Comparison of ENCODE assay signal across 9 cellular contexts in genomic region chr11:44566559-44566949, GRCh38. TPM values are rescaled to one million over a fixed set of nuclear protein-coding genes. Genes with fewer than 3 reads are reported as not detected.
DNase-seq lines count a peak whose midpoint lies in the region; ATAC-seq and TF ChIP-seq lines count a peak whose summit lies in the region.
"Had no signal": no experiment of that assay in that cellular context is flagged by ENCODE, and none has a peak within 500 bp of the region (broad histone marks: within the 10 kb centered on the region; RNA-seq: fewer than 3 reads in every experiment).

No MANE protein-coding gene starts in this region.

- H3K4me1 Mint-ChIP-seq in CD8-positive, alpha-beta T cell (ENCODE audit: low read depth) = peaks cover 61% of the 10 kb centered on the region
- peaks cover 55% of the 10 kb centered on the region for H3K4me1 Mint-ChIP-seq in MCF 10A (ENCODE audit: insufficient read depth, unreplicated experiment)
- peaks cover 33 to 56% of the 10 kb centered on the region in 2 donors for H3K4me1 Mint-ChIP-seq in natural killer cell treated with Interleukin-12 subunit alpha and Interleukin-12 subunit beta and Interleukin-15 and Interleukin-18, amount 100 ng/mL, for 72 hours (ENCODE audit: low read depth in 2 of 2)

- no peak for TF ChIP-seq CTCF in CD8-positive, alpha-beta T cell (IDR thresholded peaks at IDR 0.05)
- TF ChIP-seq CTCF in MCF 10A (IDR thresholded peaks at IDR 0.05; ENCODE audit: unreplicated experiment) = no peak

- no peaks in the 10 kb centered on the region for H3K27me3 Mint-ChIP-seq in CD8-positive, alpha-beta T cell (ENCODE audit: low read depth)
- H3K27me3 Mint-ChIP-seq in MCF 10A (ENCODE audit: insufficient read depth, unreplicated experiment) = no peaks in the 10 kb centered on the region
- no peaks in the 10 kb centered on the region for H3K27me3 Mint-ChIP-seq in natural killer cell treated with Interleukin-12 subunit alpha and Interleukin-12 subunit beta and Interleukin-15 and Interleukin-18, amount 100 ng/mL, for 72 hours

- intact Hi-C loops in CD8-positive, alpha-beta T cell (cut with DNase I, micrococcal nuclease) = loop anchor here (5.0 to 10.0 kb wide), 7 partner anchors 161 to 1238 kb away; partner anchors contain the start of genes HSD17B12 (in 1 of the 2), PRDM11 (in 1 of the 2), SLC35C1 (in 1 of the 2) and TSPAN18 (in 1 of the 2)
- intact Hi-C loops in MCF 10A (cut with micrococcal nuclease) = no loop called here

- POLR2A ChIA-PET in CD8-positive, alpha-beta T cell (lab: Charles Lee) = interaction anchor here (1.2 to 5.7 kb wide), 2 partner anchors 27 to 45 kb away, joined by 5 to 41 read pairs; no protein-coding TSS in a partner anchor
- POLR2A ChIA-PET in MCF 10A (lab: Yijun Ruan, JAX) = interaction anchor here (0.6 to 1.9 kb wide), 4 partner anchors 9 to 54 kb away, joined by 4 to 5 read pairs (median 4); no protein-coding TSS in a partner anchor

- H3K4me1 ChIP-seq in CD8-positive, alpha-beta T cell (ENCODE audit: insufficient read depth, low read length) = peaks cover 47% of the 10 kb centered on the region

- DNase-seq in CD8-positive, alpha-beta T cell = no peak
- peak; percentile 70 for DNase-seq in LHCN-M2 (ENCODE audit: low read depth)
- no peak for DNase-seq in MCF 10A (ENCODE audit: unreplicated experiment)
- no peak for DNase-seq in natural killer cell treated with Interleukin-12 subunit alpha and Interleukin-12 subunit beta and Interleukin-15 and Interleukin-18, amount 100 ng/mL, for 72 hours (ENCODE audit: low spot score)
- no peak for DNase-seq in SHP77 (lab: John Stamatoyannopoulos, UW)
- DNase-seq in C1 segment of cervical spinal cord (lab: John Stamatoyannopoulos, UW) = no peak
- DNase-seq in NK-92 (lab: John Stamatoyannopoulos, UW; ENCODE audit: unreplicated experiment) = no peak
- DNase-seq: cerebellar nuclear complex had no signal

- no peaks in the 10 kb centered on the region for H3K27me3 ChIP-seq in CD8-positive, alpha-beta T cell (ENCODE audit: insufficient read depth, low read length)

- H3K9me3 Mint-ChIP-seq in CD8-positive, alpha-beta T cell = no peaks in the 10 kb centered on the region
- no peaks in the 10 kb centered on the region for H3K9me3 Mint-ChIP-seq in MCF 10A (ENCODE audit: unreplicated experiment)
- H3K9me3 Mint-ChIP-seq in natural killer cell treated with Interleukin-12 subunit alpha and Interleukin-12 subunit beta and Interleukin-15 and Interleukin-18, amount 100 ng/mL, for 72 hours = no peaks in the 10 kb centered on the region

- peak overlapping the region; percentile 82 for H3K4me3 Mint-ChIP-seq in CD8-positive, alpha-beta T cell
- H3K4me3 Mint-ChIP-seq in MCF 10A (ENCODE audit: unreplicated experiment) = peak overlapping the region; percentile 77
- H3K4me3 Mint-ChIP-seq in natural killer cell treated with Interleukin-12 subunit alpha and Interleukin-12 subunit beta and Interleukin-15 and Interleukin-18, amount 100 ng/mL, for 72 hours = peak overlapping the region; percentile 68

- no peak overlapping the region for H3K27ac ChIP-seq in CD8-positive, alpha-beta T cell (ENCODE audit: low read depth, low read length)

- H3K27ac Mint-ChIP-seq in CD8-positive, alpha-beta T cell = peak overlapping the region; percentile 71
- peak overlapping the region; percentile 98 for H3K27ac Mint-ChIP-seq in MCF 10A (ENCODE audit: low read depth, unreplicated experiment)
- H3K27ac Mint-ChIP-seq in natural killer cell treated with Interleukin-12 subunit alpha and Interleukin-12 subunit beta and Interleukin-15 and Interleukin-18, amount 100 ng/mL, for 72 hours = peak overlapping the region; percentile 76 to 89

- peak overlapping the region; percentile 89 for H3K4me3 ChIP-seq in CD8-positive, alpha-beta T cell (ENCODE audit: low read depth, low read length)

- peaks cover 2% of the 10 kb centered on the region for H3K36me3 Mint-ChIP-seq in CD8-positive, alpha-beta T cell
- H3K36me3 Mint-ChIP-seq in MCF 10A (ENCODE audit: insufficient read depth, unreplicated experiment) = no peaks in the 10 kb centered on the region
- no peaks in the 10 kb centered on the region for H3K36me3 Mint-ChIP-seq in natural killer cell treated with Interleukin-12 subunit alpha and Interleukin-12 subunit beta and Interleukin-15 and Interleukin-18, amount 100 ng/mL, for 72 hours

- H3K9me3 ChIP-seq in CD8-positive, alpha-beta T cell (ENCODE audit: low read length) = no peaks in the 10 kb centered on the region

- no peaks in the 10 kb centered on the region for H3K36me3 ChIP-seq in CD8-positive, alpha-beta T cell (ENCODE audit: insufficient read depth, low read length)

- ATAC-seq in CD8-positive, alpha-beta T cell = no peak
- ATAC-seq in natural killer cell treated with Interleukin-12 subunit alpha and Interleukin-12 subunit beta and Interleukin-15 and Interleukin-18, amount 100 ng/mL, for 72 hours = no peak
- no peak for ATAC-seq in GM21390 (IDR thresholded peaks at IDR 0.05; ENCODE audit: unreplicated experiment)

- BruUV-seq in MCF 10A (replicated peaks; lab: Mats Ljungman, UMichigan) = no TSS peak

- CTCF ChIA-PET in CD8-positive, alpha-beta T cell (lab: Charles Lee) = interaction anchor here (10.7 to 17.8 kb wide), 2 partner anchors 8 to 51 kb away, joined by 83 to 625 read pairs; no protein-coding TSS in a partner anchor
- CTCF ChIA-PET in MCF 10A (lab: Yijun Ruan, JAX) = interaction anchor here (1.4 to 3.4 kb wide), 3 partner anchors 8 to 11 kb away, joined by 4 to 13 read pairs (median 4); no protein-coding TSS in a partner anchor

RNA-seq across cellular contexts. Expression of gene CD82, which starts 1.1 kb away (rescaled TPM):
- 10 to 100 TPM; 28.1 to 32.4 TPM for total RNA-seq in CD8-positive, alpha-beta T cell
- 304 and 372 TPM in 2 replicates for total RNA-seq in LHCN-M2 (2014; rRNA removed)
- 301 TPM for polyA plus RNA-seq in LHCN-M2 (2012)
- total RNA-seq in MCF 10A (2022) = 50.9 and 114 TPM in 2 replicates
- 100 to 1,000 TPM in 1 of 2 donors, 10 to 100 TPM in 1; 39.3 to 158 TPM for total RNA-seq in natural killer cell treated with Interleukin-12 subunit alpha and Interleukin-12 subunit beta and Interleukin-15 and Interleukin-18, amount 100 ng/mL, for 72 hours
